ENCODE assay signal across 8 cellular contexts in genomic region chr1:183804916-183805734, GRCh38. TPM values are rescaled to one million over a fixed set of nuclear protein-coding genes. Genes with fewer than 3 reads are reported as not detected.
DNase-seq lines count a peak whose midpoint lies in the region; ATAC-seq and TF ChIP-seq lines count a peak whose summit lies in the region.

RGL1 (plus strand) TSS chr1:183805120; CDS start chr1:183805298, 178 bp downstream.

- intact Hi-C loops in CD8-positive, alpha-beta T cell (cut with DNase I, micrococcal nuclease) = no loop called here

- no peaks in the 10 kb centered on the region for H3K27me3 ChIP-seq in CD8-positive, alpha-beta T cell (ENCODE audit: insufficient read depth, low read length)
- no peaks in the 10 kb centered on the region for H3K27me3 ChIP-seq in SJCRH30
- no peaks in the 10 kb centered on the region for H3K27me3 ChIP-seq in brain microvascular endothelial cell (replicated peaks)
- no peaks in the 10 kb centered on the region for H3K27me3 ChIP-seq in rectal smooth muscle tissue (ENCODE audit: control insufficient read depth, insufficient read depth, low read length)

- no peak within 1 kb of the TSS for H3K27ac ChIP-seq in CD8-positive, alpha-beta T cell (ENCODE audit: low read depth, low read length)
- H3K27ac ChIP-seq in SJCRH30 (no peak within 1 kb of the TSS), brain microvascular endothelial cell (peak within 1 kb of the TSS; percentile 57), rectal smooth muscle tissue (ENCODE audit: low read depth, low read length) (peak within 1 kb of the TSS; percentile 93)

- POLR2A ChIA-PET in CD8-positive, alpha-beta T cell (lab: Charles Lee) = no interaction called here

- peaks cover 21% of the 10 kb centered on the region for H3K9me3 Mint-ChIP-seq in CD8-positive, alpha-beta T cell

- H3K27me3 Mint-ChIP-seq in CD8-positive, alpha-beta T cell (ENCODE audit: low read depth) = peaks cover 19% of the 10 kb centered on the region

- H3K4me3 ChIP-seq in CD8-positive, alpha-beta T cell (ENCODE audit: low read depth, low read length) = peak within 1 kb of the TSS; percentile 62
- H3K4me3 ChIP-seq in SJCRH30 = peak within 1 kb of the TSS; percentile 40
- peak within 1 kb of the TSS; percentile 75 for H3K4me3 ChIP-seq in brain microvascular endothelial cell (ENCODE audit: low read depth, low read length)
- peak within 1 kb of the TSS; percentile 73 for H3K4me3 ChIP-seq in iPS-11a (ENCODE audit: low read depth, low read length)
- peak within 1 kb of the TSS; percentile 83 for H3K4me3 ChIP-seq in rectal smooth muscle tissue (ENCODE audit: low read length)

- H3K9ac ChIP-seq in rectal smooth muscle tissue (ENCODE audit: low read length) = peak within 1 kb of the TSS; percentile 84

- H3K4me3 Mint-ChIP-seq in CD8-positive, alpha-beta T cell = peak within 1 kb of the TSS; percentile 79

- no peak within 1 kb of the TSS for H3K27ac Mint-ChIP-seq in CD8-positive, alpha-beta T cell

- H3K9me3 ChIP-seq in CD8-positive, alpha-beta T cell (ENCODE audit: low read length) = peaks cover 4% of the 10 kb centered on the region
- H3K9me3 ChIP-seq in SJCRH30 (replicated peaks) = no peaks in the 10 kb centered on the region

- CTCF ChIA-PET in CD8-positive, alpha-beta T cell (lab: Charles Lee) = interaction anchor here (0.7 kb wide), 1 partner anchor 15 kb away, joined by 3 read pairs; no protein-coding TSS in a partner anchor

- peaks cover 4% of the 10 kb centered on the region for H3K4me1 ChIP-seq in CD8-positive, alpha-beta T cell (ENCODE audit: insufficient read depth, low read length)
- H3K4me1 ChIP-seq in SJCRH30 (no peaks in the 10 kb centered on the region), rectal smooth muscle tissue (ENCODE audit: control insufficient read depth, insufficient read depth, low read length) (peaks cover 9% of the 10 kb centered on the region)

- no peak for TF ChIP-seq CTCF in CD8-positive, alpha-beta T cell (IDR thresholded peaks at IDR 0.05)
- TF ChIP-seq CTCF in brain microvascular endothelial cell (IDR thresholded peaks at IDR 0.05; ENCODE audit: low read depth, low read length, missing control alignments) = no peak

- H3K36me3 Mint-ChIP-seq in CD8-positive, alpha-beta T cell = peaks cover 15% of the 10 kb centered on the region

- no peak for ATAC-seq in CD8-positive, alpha-beta T cell
- ATAC-seq in GM19324 (IDR thresholded peaks at IDR 0.05; ENCODE audit: low FRiP score, unreplicated experiment) = peak; percentile 77
- ATAC-seq in HG03469 (IDR thresholded peaks at IDR 0.05; ENCODE audit: unreplicated experiment) = peak; percentile 42
- ATAC-seq in HG03439 (IDR thresholded peaks at IDR 0.05; ENCODE audit: unreplicated experiment) = no peak

- H3K4me1 Mint-ChIP-seq in CD8-positive, alpha-beta T cell (ENCODE audit: low read depth) = peaks cover 13% of the 10 kb centered on the region

- DNase-seq in CD8-positive, alpha-beta T cell = peak in 1 of 7 experiments; percentile 7
- DNase-seq in SJCRH30 (peak in 1 of 2 experiments; percentile 12), brain microvascular endothelial cell (peak; percentile 64)

- in situ Hi-C loops in brain microvascular endothelial cell (cut with HindIII; ENCODE audit: low pct_ligation_motif_present, low sequenced_read_pairs) = no loop called here

- no peaks in the 10 kb centered on the region for H3K36me3 ChIP-seq in CD8-positive, alpha-beta T cell (ENCODE audit: insufficient read depth, low read length)
- H3K36me3 ChIP-seq in SJCRH30 (no peaks in the 10 kb centered on the region), brain microvascular endothelial cell (replicated peaks) (no peaks in the 10 kb centered on the region), rectal smooth muscle tissue (ENCODE audit: control insufficient read depth, insufficient read depth, low read length) (no peaks in the 10 kb centered on the region)

RNA-seq across cellular contexts. Expression of gene RGL1, which starts in this region (rescaled TPM):
- total RNA-seq in CD8-positive, alpha-beta T cell = under 1 TPM; 0.83 to 0.84 TPM
- 0.32 and 0.35 TPM in 2 replicates for total RNA-seq in SJCRH30 (2014; rRNA removed; shearing (Covaris generic))

Comparison
In these comparisons a context has a peak if more than half of its experiments do, and no peak if none do; other contexts are left out.
1. ATAC-seq: peak in GM19324 (single experiment) and HG03469 (single experiment); none in CD8-positive, alpha-beta T cell (single experiment) and HG03439 (single experiment).
2. H3K27ac ChIP-seq: peak in brain microvascular endothelial cell (single experiment) and rectal smooth muscle tissue (single experiment); none in CD8-positive, alpha-beta T cell (single experiment) and SJCRH30 (single experiment).
3. Peak in every context shown above with its lines, with median percentiles within 50 percentile points of each other: H3K4me3 ChIP-seq.